Comparison of ENCODE assay signal across 22 cellular contexts in genomic region chr10:110118891-110119621, GRCh38.
DNase-seq lines count a peak whose midpoint lies in the region; ATAC-seq, FAIRE-seq and TF ChIP-seq lines count a peak whose summit lies in the region.
"Had no signal": no experiment of that assay in that cellular context is flagged by ENCODE, and none has a peak within 500 bp of the region (broad histone marks: within the 10 kb centered on the region; RNA-seq: fewer than 3 reads in every experiment).

No MANE protein-coding gene starts in this region.

- TF ChIP-seq CTCF in left ventricle myocardium inferior (IDR thresholded peaks at IDR 0.05; ENCODE audit: borderline replicate concordance) (no peak), gastrocnemius medialis (IDR thresholded peaks at IDR 0.05 in 4 of 5, conservative IDR thresholded peaks at IDR 0.05 in 1 of 5) (no peak)

- H3K36me3 ChIP-seq in left ventricle myocardium inferior (peaks cover 85% of the 10 kb centered on the region), gastrocnemius medialis (no peaks in the 10 kb centered on the region)

- in situ Hi-C loops in gastrocnemius medialis (cut with MboI; ENCODE audit: low sequenced_read_pairs in 4 of 4), result loop anchor here in 1 of 4 donors (10.0 kb wide), 1 partner anchor 234 kb away; no protein-coding TSS in a partner anchor

- TF ChIP-seq POLR2A in H54 (IDR thresholded peaks at IDR 0.05; ENCODE audit: low read depth, low read length) (no peak), gastrocnemius medialis (IDR thresholded peaks at IDR 0.05) (no peak)

- H3K27ac ChIP-seq in left ventricle myocardium inferior (replicated peaks) (peak overlapping the region; percentile 87), gastrocnemius medialis (no peak overlapping the region)
- H3K27ac ChIP-seq: parathyroid adenoma, skin epidermis had no signal

- intact Hi-C loops in left ventricle myocardium inferior (cut with micrococcal nuclease), result no loop called here
- intact Hi-C loops in gastrocnemius medialis (cut with DNase I; ENCODE audit: low total_unique reads), result no loop called here

- FAIRE-seq in H54 (lab: Jason Lieb, UNC), result peak; percentile 30
- FAIRE-seq: GM12878 had no signal

- no peaks in the 10 kb centered on the region for H3K27me3 ChIP-seq in left ventricle myocardium inferior (ENCODE audit: low read depth)
- H3K27me3 ChIP-seq in gastrocnemius medialis, result no peaks in the 10 kb centered on the region

- peak; percentile 57 for DNase-seq in CD1c-positive myeloid dendritic cell (ENCODE audit: extremely low spot score)
- DNase-seq in H54 (ENCODE audit: insufficient read length, low spot score), result no peak
- no peak for DNase-seq in left ventricle myocardium inferior
- no peak for DNase-seq in gastrocnemius medialis
- DNase-seq in GM19240 (ENCODE audit: insufficient read length, low spot score), result no peak
- no peak for DNase-seq in stimulated activated CD4-positive, alpha-beta T cell treated with anti-CD3 and anti-CD28 coated beads, Interleukin-12 subunit alpha, Interleukin-12 subunit beta, amount 100 ng/mL, for 4 hours
- DNase-seq in NCI-H446 (lab: John Stamatoyannopoulos, UW), result no peak
- DNase-seq: COR-L47; cortex of kidney; DMS79; KBM-7; mesendoderm; NCI-H146; NCI-H2171 treated with DMSO at 0.1 percent for 48 hours; NCI-H69; SK-N-SH; stimulated activated CD4-positive, alpha-beta T cell treated with anti-CD3 and anti-CD28 coated beads, Interleukin-2, amount 100 ng/mL, for 24 hours had no signal

- ATAC-seq in gastrocnemius medialis, result peak; percentile 69 to 73
- ATAC-seq: GM12878; stimulated activated memory B cell treated with anti-CD40 and anti-IgM and Interleukin-4, amounts not matched to agents 10 μg/mL and 1 μg/mL and 100 μg/mL, for 72 hours had no signal

- H3K9me3 ChIP-seq in left ventricle myocardium inferior (replicated peaks), result peaks cover 3% of the 10 kb centered on the region
- no peaks in the 10 kb centered on the region for H3K9me3 ChIP-seq in gastrocnemius medialis
- H3K9me3 ChIP-seq: HAP-1, SK-N-SH had no signal

- peaks cover 24% of the 10 kb centered on the region for H3K4me1 ChIP-seq in left ventricle myocardium inferior
- peaks cover 5 to 11% of the 10 kb centered on the region in 2 donors for H3K4me1 ChIP-seq in gastrocnemius medialis
- H3K4me1 ChIP-seq: HAP-1, parathyroid adenoma had no signal

- peak overlapping the region; percentile 36 for H3K4me3 ChIP-seq in left ventricle myocardium inferior
- H3K4me3 ChIP-seq in gastrocnemius medialis, result no peak overlapping the region
- H3K4me3 ChIP-seq: GM12878, HAP-1, skin epidermis had no signal
